1 cellular context compared by ENCODE assay signal in genomic region chr13:75505966-75506365, GRCh38.
TF ChIP-seq lines count a peak whose summit lies in the region.

No MANE protein-coding gene starts in this region.

TF ChIP-seq in K562, 482 proteins besides CTCF, POLR2A, EP300 and RAD21 (continued from another document):
- TF ChIP-seq PCBP1 (IDR thresholded peaks at IDR 0.05; ENCODE audit: low read depth, low read length, poor library complexity, severe bottlenecking) = no peak
- no peak for TF ChIP-seq SMC3 (conservative IDR thresholded peaks at IDR 0.05; ENCODE audit: insufficient read depth, low read depth, low read length)
- TF ChIP-seq FOXM1 (IDR thresholded peaks at IDR 0.05; ENCODE audit: low read depth) = 0 out of 2 replicates have a peak, but pooled peaks have one; percentile 24
- TF ChIP-seq FOXM1 (CRISPR knock-in tag; IDR thresholded peaks at IDR 0.05; ENCODE audit: low read depth) = no peak
- no peak for TF ChIP-seq SMAD3 (CRISPR knock-in tag; conservative IDR thresholded peaks at IDR 0.05)
- no peak for TF ChIP-seq TGIF2 (CRISPR knock-in tag; IDR thresholded peaks at IDR 0.05)
